ENCODE assay signal across 13 cellular contexts in the genomic region with DNA sequence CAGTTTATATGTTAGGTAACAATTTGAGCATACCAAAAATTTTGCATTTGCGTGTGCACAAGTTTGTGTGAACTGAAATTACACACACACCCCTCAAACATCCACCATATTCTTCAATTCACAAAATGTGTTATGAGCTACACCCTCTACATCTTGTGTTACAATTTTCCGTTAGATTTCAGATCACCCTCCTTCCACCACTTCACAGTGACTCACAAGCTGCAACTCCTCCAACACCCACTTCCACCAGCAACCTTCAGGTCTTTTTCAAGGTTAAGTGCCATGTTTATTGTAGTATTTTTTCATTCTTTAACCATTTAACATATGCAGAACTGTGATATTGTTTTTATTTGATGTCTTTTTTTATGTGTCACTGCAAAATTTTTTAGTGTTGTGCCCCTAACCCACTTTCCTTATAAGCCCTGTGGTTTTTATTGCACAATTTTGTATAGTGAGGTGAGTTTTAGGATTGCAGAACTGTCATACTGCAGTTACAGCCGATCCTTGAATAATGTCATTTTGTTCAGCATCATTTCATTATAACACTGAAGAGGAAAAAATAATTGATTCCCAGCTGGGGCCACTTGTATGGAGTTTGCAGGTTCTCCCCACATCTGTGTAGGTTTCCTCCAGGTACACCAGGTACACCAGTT.
DNase-seq lines count a peak whose midpoint lies in the region; ATAC-seq and TF ChIP-seq lines count a peak whose summit lies in the region.
"Had no signal": no experiment of that assay in that cellular context is flagged by ENCODE, and none has a peak within 500 bp of the region (broad histone marks: within the 10 kb centered on the region; RNA-seq: fewer than 3 reads in every experiment).

No MANE protein-coding gene starts in this region.

- no peaks in the 10 kb centered on the region for H3K27me3 ChIP-seq in ovary
- H3K27me3 ChIP-seq: thyroid gland had no signal

- intact Hi-C loops in activated T-helper 2 cell treated with anti-CD3 and anti-CD28 coated beads, Interferon-gamma antibody, Interleukin-2, Interleukin-4, amounts not matched to agents 10 μg/mL and 5 μg/mL and 100 μg/mL, durations not matched to agents 14 hours and 24 hours and 36 hours (cut with micrococcal nuclease), result loop anchor here (5.0 to 10.0 kb wide), 2 partner anchors 191 to 729 kb away; no protein-coding TSS in a partner anchor
- intact Hi-C loops in ovary (cut with DNase I), result loop anchor here in 2 of 4 donors (5.0 to 10.0 kb wide), 2 partner anchors 429 to 431 kb away; a partner anchor contains a TSS

- no peak for TF ChIP-seq EP300 in ovary (IDR thresholded peaks at IDR 0.05)

- peaks cover 42% of the 10 kb centered on the region for H3K4me1 Mint-ChIP-seq in activated CD8-positive, alpha-beta memory T cell treated with anti-CD3 and anti-CD28 coated beads, Interleukin-2, amount 10 ng/mL, durations not matched to agents 7 days and 5 days
- H3K4me1 Mint-ChIP-seq in activated T-helper 2 cell treated with anti-CD3 and anti-CD28 coated beads, Interferon-gamma antibody, Interleukin-2, Interleukin-4, amounts not matched to agents 10 μg/mL and 5 μg/mL and 100 μg/mL, durations not matched to agents 14 hours and 24 hours and 36 hours (ENCODE audit: low read depth), result peaks cover 59% of the 10 kb centered on the region
- peaks cover 37 to 50% (median 47%) of the 10 kb centered on the region in 3 donors for H3K4me1 Mint-ChIP-seq in naive B cell

- no peaks in the 10 kb centered on the region for H3K27me3 Mint-ChIP-seq in activated CD8-positive, alpha-beta memory T cell treated with anti-CD3 and anti-CD28 coated beads, Interleukin-2, amount 10 ng/mL, durations not matched to agents 7 days and 5 days
- H3K27me3 Mint-ChIP-seq in activated T-helper 2 cell treated with anti-CD3 and anti-CD28 coated beads, Interferon-gamma antibody, Interleukin-2, Interleukin-4, amounts not matched to agents 10 μg/mL and 5 μg/mL and 100 μg/mL, durations not matched to agents 14 hours and 24 hours and 36 hours (ENCODE audit: low read depth), result no peaks in the 10 kb centered on the region
- no peaks in the 10 kb centered on the region for H3K27me3 Mint-ChIP-seq in naive B cell

- no peak for DNase-seq in activated CD8-positive, alpha-beta memory T cell treated with anti-CD3 and anti-CD28 coated beads, Interleukin-2, amount 10 ng/mL, durations not matched to agents 7 days and 5 days
- no peak for DNase-seq in activated CD8-positive, alpha-beta memory T cell treated with anti-CD3 and anti-CD28 coated beads for 24 hours
- peak; percentile 21 for DNase-seq in Jurkat, Clone E6-1 (ENCODE audit: low read depth, low spot score)
- DNase-seq in activated T-helper 2 cell treated with anti-CD3 and anti-CD28 coated beads, Interferon-gamma antibody, Interleukin-2, Interleukin-4, amounts not matched to agents 10 μg/mL and 5 μg/mL and 100 μg/mL, durations not matched to agents 14 hours and 24 hours and 36 hours (ENCODE audit: low spot score), result no peak
- DNase-seq in naive B cell, result no peak
- no peak for DNase-seq in ovary
- no peak for DNase-seq in NCI-H69 (lab: John Stamatoyannopoulos, UW)
- DNase-seq: Calu3, cortex of kidney, H9, NCI-H2107, thyroid gland had no signal

- H3K4me3 Mint-ChIP-seq in activated CD8-positive, alpha-beta memory T cell treated with anti-CD3 and anti-CD28 coated beads, Interleukin-2, amount 10 ng/mL, durations not matched to agents 7 days and 5 days, result no peak overlapping the region
- no peak overlapping the region for H3K4me3 Mint-ChIP-seq in activated T-helper 2 cell treated with anti-CD3 and anti-CD28 coated beads, Interferon-gamma antibody, Interleukin-2, Interleukin-4, amounts not matched to agents 10 μg/mL and 5 μg/mL and 100 μg/mL, durations not matched to agents 14 hours and 24 hours and 36 hours (ENCODE audit: low read depth)
- no peak overlapping the region for H3K4me3 Mint-ChIP-seq in naive B cell
- H3K4me3 Mint-ChIP-seq: H9 had no signal

- ATAC-seq in activated CD8-positive, alpha-beta memory T cell treated with anti-CD3 and anti-CD28 coated beads, Interleukin-2, amount 10 ng/mL, durations not matched to agents 7 days and 5 days, result no peak
- ATAC-seq in naive B cell (ENCODE audit: low read depth in 2 of 2), result no peak
- ATAC-seq in HG02981 (IDR thresholded peaks at IDR 0.05; ENCODE audit: unreplicated experiment), result no peak

- peak overlapping the region; percentile 13 for H3K27ac Mint-ChIP-seq in activated CD8-positive, alpha-beta memory T cell treated with anti-CD3 and anti-CD28 coated beads, Interleukin-2, amount 10 ng/mL, durations not matched to agents 7 days and 5 days
- peak overlapping the region; percentile 17 for H3K27ac Mint-ChIP-seq in activated T-helper 2 cell treated with anti-CD3 and anti-CD28 coated beads, Interferon-gamma antibody, Interleukin-2, Interleukin-4, amounts not matched to agents 10 μg/mL and 5 μg/mL and 100 μg/mL, durations not matched to agents 14 hours and 24 hours and 36 hours
- peak overlapping the region; percentile 8 to 83 (median 36) for H3K27ac Mint-ChIP-seq in naive B cell

- peaks cover 4% of the 10 kb centered on the region for H3K4me1 ChIP-seq in ovary (ENCODE audit: insufficient read depth)
- H3K4me1 ChIP-seq: thyroid gland had no signal

- WGBS in ovary, 3 donors, result 32 to 58% (median 38%) methylated on average over 3 of the region's 3 CpGs

- CTCF ChIA-PET in activated CD8-positive, alpha-beta memory T cell treated with anti-CD3 and anti-CD28 coated beads, Interleukin-2, amount 10 ng/mL, durations not matched to agents 7 days and 5 days (lab: Charles Lee), result interaction anchor here (1.6 kb wide), 1 partner anchor 149 kb away, joined by 7 read pairs; a partner anchor contains a TSS

- no peak overlapping the region for H3K27ac ChIP-seq in ovary
- H3K27ac ChIP-seq: thyroid gland had no signal

- no peak overlapping the region for H3K4me3 ChIP-seq in Jurkat, Clone E6-1 (ENCODE audit: low read length)
- H3K4me3 ChIP-seq in ovary, result no peak overlapping the region
- H3K4me3 ChIP-seq: thyroid gland had no signal

- H3K36me3 ChIP-seq in ovary, result no peaks in the 10 kb centered on the region
- H3K36me3 ChIP-seq: thyroid gland had no signal

- no peaks in the 10 kb centered on the region for H3K9me3 Mint-ChIP-seq in activated CD8-positive, alpha-beta memory T cell treated with anti-CD3 and anti-CD28 coated beads, Interleukin-2, amount 10 ng/mL, durations not matched to agents 7 days and 5 days (ENCODE audit: low read depth)
- no peaks in the 10 kb centered on the region for H3K9me3 Mint-ChIP-seq in activated T-helper 2 cell treated with anti-CD3 and anti-CD28 coated beads, Interferon-gamma antibody, Interleukin-2, Interleukin-4, amounts not matched to agents 10 μg/mL and 5 μg/mL and 100 μg/mL, durations not matched to agents 14 hours and 24 hours and 36 hours
- H3K9me3 Mint-ChIP-seq in naive B cell, result no peaks in the 10 kb centered on the region
- H3K9me3 Mint-ChIP-seq: H9 had no signal

- peaks cover 3% of the 10 kb centered on the region for H3K36me3 Mint-ChIP-seq in activated CD8-positive, alpha-beta memory T cell treated with anti-CD3 and anti-CD28 coated beads, Interleukin-2, amount 10 ng/mL, durations not matched to agents 7 days and 5 days
- H3K36me3 Mint-ChIP-seq in activated T-helper 2 cell treated with anti-CD3 and anti-CD28 coated beads, Interferon-gamma antibody, Interleukin-2, Interleukin-4, amounts not matched to agents 10 μg/mL and 5 μg/mL and 100 μg/mL, durations not matched to agents 14 hours and 24 hours and 36 hours (ENCODE audit: low read depth), result peaks cover 11% of the 10 kb centered on the region
- H3K36me3 Mint-ChIP-seq in naive B cell, result no peaks in the 10 kb centered on the region

- no peak for TF ChIP-seq CTCF in ovary (IDR thresholded peaks at IDR 0.05)

- no peaks in the 10 kb centered on the region for H3K9me3 ChIP-seq in ovary
- H3K9me3 ChIP-seq: thyroid gland had no signal

- TF ChIP-seq POLR2A in ovary (IDR thresholded peaks at IDR 0.05), result no peak
